8 cellular contexts compared by ENCODE assay signal in the genomic region with DNA sequence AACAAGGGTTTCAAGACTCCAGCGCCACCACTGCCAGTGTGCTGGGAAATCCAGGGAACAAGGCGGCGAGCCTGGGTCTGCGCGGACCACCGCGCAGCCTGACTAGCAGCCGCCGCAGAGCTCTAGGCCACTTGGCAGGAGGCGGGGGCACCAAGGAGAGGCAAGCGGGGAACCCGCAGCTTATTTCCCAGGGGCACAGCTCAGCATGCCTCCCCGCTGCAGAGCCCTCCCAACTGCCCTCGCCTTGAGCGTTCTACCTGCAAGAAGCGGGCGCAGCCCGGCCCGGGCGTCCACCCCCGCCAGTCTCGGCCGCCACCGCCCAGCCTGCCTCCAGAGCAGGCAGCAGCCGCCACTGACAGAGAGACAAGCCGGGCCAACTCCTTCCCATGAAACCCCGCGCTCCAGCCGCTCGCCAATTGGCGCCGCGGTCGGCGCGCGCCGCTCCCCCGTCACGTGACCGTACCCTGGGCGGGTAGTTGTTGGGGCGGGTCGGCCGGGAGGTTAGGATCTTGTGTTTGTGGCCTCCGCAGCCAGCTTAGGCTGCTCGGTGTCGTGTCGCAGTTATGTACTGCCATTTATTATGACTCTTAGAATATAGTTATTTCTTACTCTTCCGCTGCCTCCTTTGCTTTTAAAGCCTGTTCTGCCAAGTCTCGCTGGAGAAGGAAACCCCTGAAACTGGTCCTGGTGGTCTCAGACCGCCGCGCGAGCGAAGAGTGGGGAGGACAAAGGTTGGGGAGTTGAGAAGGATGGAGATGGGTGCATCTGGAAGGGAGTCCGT. TPM values are rescaled to one million over a fixed set of nuclear protein-coding genes. Genes with fewer than 3 reads are reported as not detected.
DNase-seq lines count a peak whose midpoint lies in the region; ATAC-seq and TF ChIP-seq lines count a peak whose summit lies in the region.

A gene with protein sequence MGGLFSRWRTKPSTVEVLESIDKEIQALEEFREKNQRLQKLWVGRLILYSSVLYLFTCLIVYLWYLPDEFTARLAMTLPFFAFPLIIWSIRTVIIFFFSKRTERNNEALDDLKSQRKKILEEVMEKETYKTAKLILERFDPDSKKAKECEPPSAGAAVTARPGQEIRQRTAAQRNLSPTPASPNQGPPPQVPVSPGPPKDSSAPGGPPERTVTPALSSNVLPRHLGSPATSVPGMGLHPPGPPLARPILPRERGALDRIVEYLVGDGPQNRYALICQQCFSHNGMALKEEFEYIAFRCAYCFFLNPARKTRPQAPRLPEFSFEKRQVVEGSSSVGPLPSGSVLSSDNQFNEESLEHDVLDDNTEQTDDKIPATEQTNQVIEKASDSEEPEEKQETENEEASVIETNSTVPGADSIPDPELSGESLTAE (minus strand): TSS at position 365 of the 781 bp plus-strand sequence. CDS start 6,683 bp downstream, outside the sequence.

- H3K4me1 Mint-ChIP-seq in CD14-positive monocyte: peaks cover 14% of the 10 kb centered on the region

- peak within 1 kb of the TSS; percentile 76 for H3K4me3 ChIP-seq in lower leg skin (ENCODE audit: low read depth, poor library complexity, severe bottlenecking)

- DNase-seq in CD14-positive monocyte (ENCODE audit: low spot score) (peak; percentile 85), NCI-H82 (lab: John Stamatoyannopoulos, UW) (peak; percentile 96), dermis microvascular lymphatic vessel endothelial cell (ENCODE audit: low read depth in 2 of 2) (peak; percentile 66 to 91), lower leg skin (ENCODE audit: low spot score in 2 of 2) (peak; percentile 92 to 98)
- peak; percentile 89 to 93 for DNase-seq in activated CD4-positive, alpha-beta T cell treated with anti-CD3 and anti-CD28 coated beads, Interleukin-2, amount 50 U/mL, for 48 hours
- DNase-seq in stimulated activated CD4-positive, alpha-beta T cell treated with anti-CD3 and anti-CD28 coated beads, Interleukin-4, amount 100 ng/mL, for 48 hours (ENCODE audit: low read depth in 2 of 2): peak; percentile 89 to 91

- ATAC-seq in GM19397 (IDR thresholded peaks at IDR 0.05; ENCODE audit: unreplicated experiment): peak; percentile 96
- ATAC-seq in HG03571 (IDR thresholded peaks at IDR 0.05; ENCODE audit: unreplicated experiment): peak; percentile 89

- peak within 1 kb of the TSS; percentile 87 to 98 (median 92) for H3K27ac Mint-ChIP-seq in CD14-positive monocyte

- H3K9me3 Mint-ChIP-seq in CD14-positive monocyte: peaks cover 0 to 7% (median 0%) of the 10 kb centered on the region in 7 donors

- H3K4me3 Mint-ChIP-seq in CD14-positive monocyte: peak within 1 kb of the TSS; percentile 89 to 98

- H3K27me3 Mint-ChIP-seq in CD14-positive monocyte (ENCODE audit: low read depth in 3 of 3): peaks cover 5 to 8% (median 7%) of the 10 kb centered on the region in 3 donors

- TF ChIP-seq CTCF in CD14-positive monocyte (IDR thresholded peaks at IDR 0.05): no peak
- TF ChIP-seq CTCF in lower leg skin (IDR thresholded peaks at IDR 0.05): no peak

- intact Hi-C loops in CD14-positive monocyte (cut with micrococcal nuclease) (no loop called here), lower leg skin (cut with DNase I; ENCODE audit: low total_unique reads) (no loop called here)

- TF ChIP-seq POLR2A in lower leg skin (IDR thresholded peaks at IDR 0.05): no peak

- H3K36me3 Mint-ChIP-seq in CD14-positive monocyte: peaks cover 0 to 2% of the 10 kb centered on the region in 2 donors

- WGBS in lower leg skin, 2 donors: 0 to 1% methylated on average over 52 to 55 of the region's 57 CpGs

RNA-seq across cellular contexts. Expression of the gene that starts here (rescaled TPM):
- polyA plus RNA-seq in CD14-positive monocyte: 10 to 100 TPM; 11.7 to 15.3 TPM
- total RNA-seq in dermis microvascular lymphatic vessel endothelial cell (4.2 and 5.7 TPM in 2 replicates), lower leg skin (10 to 100 TPM; 19.0 to 26.5 (median 22.1) TPM)

Comparison
In these comparisons a context has a peak if more than half of its experiments do, and no peak if none do; other contexts are left out.
1. Peak in every context shown above with its lines: DNase-seq, ATAC-seq and H3K4me3 ChIP-seq.